ENCODE assay signal across 1 cellular context in the genomic region with DNA sequence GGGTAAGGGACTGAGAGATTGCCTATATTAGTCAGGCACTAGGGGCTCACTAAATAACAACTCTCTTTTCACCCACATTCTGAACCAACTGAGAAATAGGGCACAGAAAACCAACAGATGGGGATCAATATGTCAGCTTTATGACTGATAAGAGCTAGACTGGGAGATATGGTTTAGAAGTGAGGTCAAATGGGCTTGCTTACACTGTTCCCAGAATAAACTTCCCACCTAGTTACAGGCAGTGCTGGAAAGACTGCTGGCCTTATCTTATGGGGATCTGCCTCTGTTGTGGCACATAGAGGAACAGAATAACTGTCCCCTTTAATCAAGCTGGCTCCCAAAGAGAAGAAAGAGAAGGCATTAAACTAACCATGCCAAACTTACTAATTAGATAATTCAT.
TF ChIP-seq lines count a peak whose summit lies in the region.

No MANE protein-coding gene starts in this region.

TF ChIP-seq in SK-N-SH, 30 proteins besides CTCF, POLR2A, EP300 and RAD21:
- TF ChIP-seq SMC3 (IDR thresholded peaks at IDR 0.05; ENCODE audit: low read depth, low read length): no peak
- no peak for TF ChIP-seq RCOR1 (IDR thresholded peaks at IDR 0.05; ENCODE audit: low read length)
- TF ChIP-seq GATA2 (CRISPR knock-in tag; IDR thresholded peaks at IDR 0.05): peak; percentile 4; the same call in 1 of the 2 replicates
- no peak for TF ChIP-seq RXRA (IDR thresholded peaks at IDR 0.05; ENCODE audit: borderline replicate concordance, low read depth)
